ENCODE assay signal across 8 cellular contexts in genomic region chr2:131093066-131093842, GRCh38. TPM values are rescaled to one million over a fixed set of nuclear protein-coding genes. Genes with fewer than 3 reads are reported as not detected.
DNase-seq lines count a peak whose midpoint lies in the region; ATAC-seq and TF ChIP-seq lines count a peak whose summit lies in the region.

A gene with protein sequence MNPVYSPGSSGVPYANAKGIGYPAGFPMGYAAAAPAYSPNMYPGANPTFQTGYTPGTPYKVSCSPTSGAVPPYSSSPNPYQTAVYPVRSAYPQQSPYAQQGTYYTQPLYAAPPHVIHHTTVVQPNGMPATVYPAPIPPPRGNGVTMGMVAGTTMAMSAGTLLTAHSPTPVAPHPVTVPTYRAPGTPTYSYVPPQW (minus strand): TSS chr2:131093460. CDS start chr2:131082646, 10,814 bp downstream.

- ATAC-seq in gastroesophageal sphincter, result peak; percentile 97

- H3K27me3 ChIP-seq in MM.1S (replicated peaks; ENCODE audit: insufficient read depth, low read length) (no peaks in the 10 kb centered on the region), gastroesophageal sphincter (no peaks in the 10 kb centered on the region), suprapubic skin (no peaks in the 10 kb centered on the region)

- no peaks in the 10 kb centered on the region; the same call in 1 of the 2 replicates for H4K20me1 ChIP-seq in MM.1S (ENCODE audit: insufficient read depth, low read length)

- peak within 1 kb of the TSS; percentile 72 for H3K4me3 ChIP-seq in MM.1S (ENCODE audit: low read length)
- H3K4me3 ChIP-seq in SK-N-MC, result peak within 1 kb of the TSS; percentile 93
- peak within 1 kb of the TSS; percentile 48 to 85 for H3K4me3 ChIP-seq in gastroesophageal sphincter
- H3K4me3 ChIP-seq in suprapubic skin, result peak within 1 kb of the TSS; percentile 88

- no peaks in the 10 kb centered on the region for H3K27me3 Mint-ChIP-seq in activated naive CD4-positive, alpha-beta T cell treated with anti-CD3 and anti-CD28 coated beads, Interleukin-2, amount 10 ng/mL, durations not matched to agents 7 days and 5 days

- H3K27ac ChIP-seq in MM.1S (ENCODE audit: low read length), result peak within 1 kb of the TSS; percentile 82
- peak within 1 kb of the TSS; percentile 92 for H3K27ac ChIP-seq in SK-N-MC
- H3K27ac ChIP-seq in gastroesophageal sphincter, result peak within 1 kb of the TSS; percentile 80 to 98 (median 94)
- H3K27ac ChIP-seq in suprapubic skin, result peak within 1 kb of the TSS; percentile 98

- DNase-seq in GM04503 (ENCODE audit: low read depth) (peak; percentile 47), HCEC 1CT (peak; percentile 89), MM.1S (peak; percentile 94), SK-N-MC (ENCODE audit: low read depth, low spot score) (no peak), occipital lobe (lab: John Stamatoyannopoulos, UW) (peak; percentile 83), suprapubic skin (ENCODE audit: low spot score in 2 of 2) (peak; percentile 87 to 90)
- DNase-seq in activated naive CD4-positive, alpha-beta T cell treated with anti-CD3 and anti-CD28 coated beads, Interleukin-2, amount 10 ng/mL, durations not matched to agents 7 days and 5 days, result peak; percentile 88

- peak within 1 kb of the TSS; percentile 80 for H3K9ac ChIP-seq in MM.1S (ENCODE audit: low read length)
- H3K9ac ChIP-seq in SK-N-MC (ENCODE audit: insufficient read length), result peak within 1 kb of the TSS; percentile 95

- H3K4me1 Mint-ChIP-seq in activated naive CD4-positive, alpha-beta T cell treated with anti-CD3 and anti-CD28 coated beads, Interleukin-2, amount 10 ng/mL, durations not matched to agents 7 days and 5 days, result peaks cover 24% of the 10 kb centered on the region

- peak within 1 kb of the TSS; percentile 87 for H3K4me3 Mint-ChIP-seq in activated naive CD4-positive, alpha-beta T cell treated with anti-CD3 and anti-CD28 coated beads, Interleukin-2, amount 10 ng/mL, durations not matched to agents 7 days and 5 days

- peak within 1 kb of the TSS; percentile 74 for H2AFZ ChIP-seq in MM.1S (ENCODE audit: low read length)

- H3K36me3 ChIP-seq in MM.1S (replicated peaks; ENCODE audit: insufficient read depth, low read length) (no peaks in the 10 kb centered on the region; the same call in 1 of the 2 replicates), SK-N-MC (ENCODE audit: insufficient read depth, low read length) (peaks cover 27% of the 10 kb centered on the region), gastroesophageal sphincter (peaks cover 0 to 28% of the 10 kb centered on the region in 2 donors), suprapubic skin (peaks cover 12% of the 10 kb centered on the region)

- peak within 1 kb of the TSS; percentile 61 for H3K4me2 ChIP-seq in MM.1S (ENCODE audit: low read depth, low read length)

- H3K27ac Mint-ChIP-seq in activated naive CD4-positive, alpha-beta T cell treated with anti-CD3 and anti-CD28 coated beads, Interleukin-2, amount 10 ng/mL, durations not matched to agents 7 days and 5 days, result peak within 1 kb of the TSS; percentile 93

- 0% methylated on average over 5 of the region's 113 CpGs; no CpG with 5 or more reads in 1 of the 2 donors for WGBS in gastroesophageal sphincter (ENCODE audit: low coverage in 1 of 2), 2 donors
- under 1% methylated on average over 61 of the region's 113 CpGs for WGBS in suprapubic skin

- no peaks in the 10 kb centered on the region for H3K9me3 Mint-ChIP-seq in activated naive CD4-positive, alpha-beta T cell treated with anti-CD3 and anti-CD28 coated beads, Interleukin-2, amount 10 ng/mL, durations not matched to agents 7 days and 5 days

- TF ChIP-seq CTCF in MM.1S (IDR thresholded peaks at IDR 0.05; ENCODE audit: low read length), result no peak
- TF ChIP-seq CTCF in gastroesophageal sphincter (IDR thresholded peaks at IDR 0.05), result peak in 1 of 4 experiments; percentile 5
- TF ChIP-seq CTCF in suprapubic skin (IDR thresholded peaks at IDR 0.05), result no peak

- peaks cover 17% of the 10 kb centered on the region; the same call in 1 of the 2 replicates for H3F3A ChIP-seq in MM.1S (ENCODE audit: insufficient read depth, low read length)

- H3K9me2 ChIP-seq in MM.1S (replicated peaks; ENCODE audit: insufficient read depth, low read length), result no peaks in the 10 kb centered on the region

- TF ChIP-seq EP300 in gastroesophageal sphincter (IDR thresholded peaks at IDR 0.05) (no peak), suprapubic skin (IDR thresholded peaks at IDR 0.05) (no peak)

- TF ChIP-seq POLR2A in gastroesophageal sphincter (IDR thresholded peaks at IDR 0.05) (peak; percentile 94 to 96), suprapubic skin (IDR thresholded peaks at IDR 0.05) (peak; percentile 45 to 95)

- no peaks in the 10 kb centered on the region for H3K9me3 ChIP-seq in MM.1S (replicated peaks; ENCODE audit: insufficient read depth, low read length)
- no peaks in the 10 kb centered on the region for H3K9me3 ChIP-seq in SK-N-MC (ENCODE audit: low read depth, low read length)
- H3K9me3 ChIP-seq in gastroesophageal sphincter, result no peaks in the 10 kb centered on the region
- no peaks in the 10 kb centered on the region for H3K9me3 ChIP-seq in suprapubic skin

- H3K36me3 Mint-ChIP-seq in activated naive CD4-positive, alpha-beta T cell treated with anti-CD3 and anti-CD28 coated beads, Interleukin-2, amount 10 ng/mL, durations not matched to agents 7 days and 5 days, result peaks cover 11% of the 10 kb centered on the region

- peaks cover 46% of the 10 kb centered on the region for H3K79me2 ChIP-seq in MM.1S (ENCODE audit: low read length)

- peaks cover 3% of the 10 kb centered on the region; the same call in 1 of the 2 replicates for H3K4me1 ChIP-seq in MM.1S (ENCODE audit: low read length)
- H3K4me1 ChIP-seq in gastroesophageal sphincter, result peaks cover 0 to 32% (median 3%) of the 10 kb centered on the region in 3 donors
- H3K4me1 ChIP-seq in suprapubic skin, result peaks cover 32% of the 10 kb centered on the region

- CTCF ChIA-PET in activated naive CD4-positive, alpha-beta T cell treated with anti-CD3 and anti-CD28 coated beads, Interleukin-2, amount 10 ng/mL, durations not matched to agents 7 days and 5 days (lab: Charles Lee), result interaction anchor here (1.4 kb wide), 1 partner anchor 15 kb away, joined by 3 read pairs; no protein-coding TSS in a partner anchor

RNA-seq across cellular contexts. Expression of the gene that starts here (rescaled TPM):
- total RNA-seq in gastroesophageal sphincter (100 to 1,000 TPM; 184 to 244 (median 198) TPM), occipital lobe (152 TPM), suprapubic skin (100 to 1,000 TPM in 2 of 4 donors, 10 to 100 TPM in 2; 70.4 to 130 (median 99.0) TPM)
